In the genomic region with DNA sequence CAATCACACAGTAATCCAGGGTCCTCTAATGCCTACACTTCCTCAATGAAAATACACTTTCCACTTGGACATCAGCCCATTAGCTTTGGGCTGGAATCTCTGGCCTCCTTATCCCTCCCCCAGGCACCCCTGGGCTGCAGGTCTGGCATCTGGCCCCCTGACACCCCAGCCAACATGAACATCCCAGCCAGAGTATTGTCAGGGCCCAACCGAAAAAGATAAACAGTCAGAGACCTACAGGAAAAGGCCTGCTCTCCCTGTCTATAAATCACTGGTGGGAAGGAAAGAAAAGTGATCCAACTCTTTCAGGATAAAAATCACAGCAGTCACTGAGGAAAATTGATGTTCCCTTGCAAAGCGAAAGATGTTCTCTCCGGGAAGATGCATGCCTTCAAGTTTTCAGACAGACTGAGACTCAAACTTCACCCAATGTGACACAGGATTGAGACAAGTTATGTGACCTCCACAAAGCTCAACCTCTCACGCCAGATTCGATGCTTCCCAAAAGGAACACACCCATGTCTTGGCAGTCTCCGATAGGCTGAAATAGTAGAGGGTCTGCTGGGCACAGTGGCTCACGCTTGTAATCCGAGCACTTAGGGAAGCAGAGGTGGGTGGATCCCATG, we compare ENCODE assay signal across 16 cellular contexts. TPM values are rescaled to one million over a fixed set of nuclear protein-coding genes. Genes with fewer than 3 reads are reported as not detected.
DNase-seq lines count a peak whose midpoint lies in the region; ATAC-seq and TF ChIP-seq lines count a peak whose summit lies in the region.
"Had no signal": no experiment of that assay in that cellular context is flagged by ENCODE, and none has a peak within 500 bp of the region (broad histone marks: within the 10 kb centered on the region; RNA-seq: fewer than 3 reads in every experiment).

No MANE protein-coding gene starts in this region.

- no peaks in the 10 kb centered on the region for H3K36me3 ChIP-seq in thyroid gland

- no peak overlapping the region for H3K4me3 ChIP-seq in fibroblast of mammary gland (ENCODE audit: control insufficient read depth, low read depth, low read length)
- no peak overlapping the region for H3K4me3 ChIP-seq in thyroid gland (replicated peaks in 1 of 3)

- DNase-seq in M059J (ENCODE audit: low read depth), result peak; percentile 33
- DNase-seq in fibroblast of mammary gland (ENCODE audit: low read depth), result peak; percentile 42
- DNase-seq in mesothelial cell of epicardium (ENCODE audit: low spot score in 2 of 2, unreplicated experiment in 2 of 2), result no peak
- DNase-seq in thyroid gland, result no peak
- DNase-seq in activated CD8-positive, alpha-beta memory T cell treated with anti-CD3 and anti-CD28 coated beads, Interleukin-2, amount 50 U/mL, for 48 hours, result no peak
- DNase-seq in HPDE6-E6E7 (ENCODE audit: extremely low spot score), result no peak
- DNase-seq: activated CD4-positive, alpha-beta memory T cell treated with anti-CD3 and anti-CD28 coated beads for 36 hours; activated gamma-delta T cell treated with Interleukin-2 at 50 U/mL for 16 hours; central memory CD4-positive, alpha-beta T cell; NCI-H146; NCI-H526 treated with DMSO at 0.1 percent for 48 hours; RPMI8226 had no signal

- WGBS in thyroid gland, 2 donors, result 37 to 47% methylated on average over 8 of the region's 8 CpGs

- H3K27ac ChIP-seq in thyroid gland, result peak overlapping the region; percentile 89 to 92 (median 90)

- TF ChIP-seq CTCF in fibroblast of mammary gland (conservative IDR thresholded peaks at IDR 0.05; ENCODE audit: control insufficient read depth, insufficient read depth, low read depth, low read length), result no peak
- no peak for TF ChIP-seq CTCF in mesothelial cell of epicardium (IDR thresholded peaks at IDR 0.05; ENCODE audit: unreplicated experiment)
- no peak for TF ChIP-seq CTCF in thyroid gland (IDR thresholded peaks at IDR 0.05)

- intact Hi-C loops in thyroid gland (cut with DNase I), result no loop called here

- H3K9me3 Mint-ChIP-seq in mesothelial cell of epicardium, result no peaks in the 10 kb centered on the region
- H3K9me3 Mint-ChIP-seq: activated CD4-positive, alpha-beta memory T cell treated with anti-CD3 and anti-CD28 coated beads for 36 hours; IgD-negative memory B cell; natural killer cell treated with Interleukin-12 subunit alpha and Interleukin-12 subunit beta and Interleukin-15 and Interleukin-18, amount 100 ng/mL, for 72 hours had no signal

- H3K27ac Mint-ChIP-seq in mesothelial cell of epicardium, result peak overlapping the region; percentile 85
- H3K27ac Mint-ChIP-seq: activated CD4-positive, alpha-beta memory T cell treated with anti-CD3 and anti-CD28 coated beads for 36 hours; natural killer cell treated with Interleukin-12 subunit alpha and Interleukin-12 subunit beta and Interleukin-15 and Interleukin-18, amount 100 ng/mL, for 72 hours had no signal

- H3K9me3 ChIP-seq in thyroid gland, result no peaks in the 10 kb centered on the region

- no peaks in the 10 kb centered on the region for H3K36me3 Mint-ChIP-seq in mesothelial cell of epicardium
- H3K36me3 Mint-ChIP-seq: activated CD4-positive, alpha-beta memory T cell treated with anti-CD3 and anti-CD28 coated beads for 36 hours; IgD-negative memory B cell; natural killer cell treated with Interleukin-12 subunit alpha and Interleukin-12 subunit beta and Interleukin-15 and Interleukin-18, amount 100 ng/mL, for 72 hours had no signal

- peaks cover 54 to 86% of the 10 kb centered on the region in 2 donors for H3K4me1 ChIP-seq in thyroid gland

- no peak overlapping the region for H3K4me3 Mint-ChIP-seq in mesothelial cell of epicardium
- H3K4me3 Mint-ChIP-seq: activated CD4-positive, alpha-beta memory T cell treated with anti-CD3 and anti-CD28 coated beads for 36 hours; natural killer cell treated with Interleukin-12 subunit alpha and Interleukin-12 subunit beta and Interleukin-15 and Interleukin-18, amount 100 ng/mL, for 72 hours had no signal

- no peaks in the 10 kb centered on the region for H3K27me3 ChIP-seq in thyroid gland

- ATAC-seq in HG03159 (IDR thresholded peaks at IDR 0.05; ENCODE audit: unreplicated experiment) (no peak), GM18873 (IDR thresholded peaks at IDR 0.05; ENCODE audit: low FRiP score, unreplicated experiment) (no peak)
- ATAC-seq: natural killer cell treated with Interleukin-12 subunit alpha and Interleukin-12 subunit beta and Interleukin-15 and Interleukin-18, amount 100 ng/mL, for 72 hours had no signal

- H3K27me3 Mint-ChIP-seq in mesothelial cell of epicardium (ENCODE audit: low read depth), result no peaks in the 10 kb centered on the region
- H3K27me3 Mint-ChIP-seq: activated CD4-positive, alpha-beta memory T cell treated with anti-CD3 and anti-CD28 coated beads for 36 hours; IgD-negative memory B cell had no signal

- H3K4me1 Mint-ChIP-seq in mesothelial cell of epicardium, result peaks cover 72% of the 10 kb centered on the region

- TF ChIP-seq POLR2A in thyroid gland (IDR thresholded peaks at IDR 0.05), result peak in 1 of 2 donors; percentile 19

RNA-seq across cellular contexts. Expression of gene ZFHX3, which starts 22.3 kb away (rescaled TPM):
- total RNA-seq in M059J (2014; rRNA removed; shearing (Covaris generic)), result 1.3 and 3.2 TPM in 2 replicates
- total RNA-seq in mesothelial cell of epicardium (63.8 to 68.1 TPM (median 67.1 TPM) in 3 replicates), thyroid gland (10 to 100 TPM; 27.4 to 92.9 (median 45.5) TPM)

Comparison
In these comparisons a context has a peak if more than half of its experiments do, and no peak if none do; other contexts are left out.
1. DNase-seq: peak in M059J (single experiment) and fibroblast of mammary gland (single experiment); none in mesothelial cell of epicardium (0 of 2), thyroid gland (0 of 2), activated CD8-positive, alpha-beta memory T cell treated with anti-CD3 and anti-CD28 coated beads, Interleukin-2, amount 50 U/mL, for 48 hours (single experiment) and HPDE6-E6E7 (single experiment).